ENCODE assay signal across 1 cellular context in the genomic region with DNA sequence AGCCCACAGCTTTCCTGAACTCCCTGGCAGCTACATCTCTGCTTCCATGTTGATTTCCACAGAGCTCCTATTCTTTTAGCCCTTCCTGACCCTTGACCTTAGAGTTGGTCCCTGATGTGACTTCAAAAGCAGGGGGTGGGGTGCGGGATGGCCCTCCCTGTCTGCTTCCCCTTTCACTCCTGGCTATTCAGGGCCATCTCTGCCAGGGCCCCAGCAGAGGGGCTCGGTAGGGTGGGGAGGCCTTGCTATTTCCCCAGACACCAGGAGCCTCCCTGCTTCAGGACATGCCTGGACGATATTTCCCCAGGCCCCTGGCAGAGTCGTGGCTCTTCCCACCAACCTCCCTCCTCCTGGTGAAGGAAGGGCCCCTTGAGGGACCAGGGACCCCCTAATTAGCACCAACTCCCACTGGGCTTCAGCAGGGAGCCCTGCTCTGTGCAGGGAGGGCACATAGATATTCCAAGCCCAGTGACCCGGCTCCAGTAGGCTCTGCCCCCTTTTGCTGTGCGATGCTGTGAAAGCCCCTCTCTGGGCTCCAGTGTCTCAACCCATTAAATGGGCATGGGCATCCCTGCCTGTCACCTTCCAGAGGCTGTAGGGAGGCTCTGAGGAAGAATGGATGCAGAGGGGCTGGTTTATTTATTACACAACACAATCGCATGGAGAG.
TF ChIP-seq lines count a peak whose summit lies in the region.

No MANE protein-coding gene starts in this region.

TF ChIP-seq in HepG2, 621 proteins besides CTCF, POLR2A, EP300 and RAD21 (continued from another document and continues in another):
- TF ChIP-seq, protein P1, sequence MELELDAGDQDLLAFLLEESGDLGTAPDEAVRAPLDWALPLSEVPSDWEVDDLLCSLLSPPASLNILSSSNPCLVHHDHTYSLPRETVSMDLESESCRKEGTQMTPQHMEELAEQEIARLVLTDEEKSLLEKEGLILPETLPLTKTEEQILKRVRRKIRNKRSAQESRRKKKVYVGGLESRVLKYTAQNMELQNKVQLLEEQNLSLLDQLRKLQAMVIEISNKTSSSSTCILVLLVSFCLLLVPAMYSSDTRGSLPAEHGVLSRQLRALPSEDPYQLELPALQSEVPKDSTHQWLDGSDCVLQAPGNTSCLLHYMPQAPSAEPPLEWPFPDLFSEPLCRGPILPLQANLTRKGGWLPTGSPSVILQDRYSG (CRISPR knock-in tag; IDR thresholded peaks at IDR 0.05), result no peak
- TF ChIP-seq HMG20A (CRISPR knock-in tag; IDR thresholded peaks at IDR 0.05; ENCODE audit: borderline replicate concordance) (no peak), KAT7 (CRISPR knock-in tag; IDR thresholded peaks at IDR 0.05; ENCODE audit: borderline replicate concordance) (no peak), ZNF10 (CRISPR knock-in tag; IDR thresholded peaks at IDR 0.05; ENCODE audit: borderline replicate concordance, low read depth) (no peak), JARID2 (CRISPR knock-in tag; IDR thresholded peaks at IDR 0.05; ENCODE audit: insufficient replicate concordance) (no peak), NCOR1 (IDR thresholded peaks at IDR 0.05; ENCODE audit: borderline replicate concordance, low read length) (peak; percentile 54; the same call in 1 of the 2 replicates), POLR2AphosphoS5 (IDR thresholded peaks at IDR 0.05; ENCODE audit: low read depth, low read length) (no peak), ZNF180 (CRISPR knock-in tag; IDR thresholded peaks at IDR 0.05; ENCODE audit: borderline replicate concordance, low read depth) (no peak), JUNB (CRISPR knock-in tag; IDR thresholded peaks at IDR 0.05; ENCODE audit: borderline replicate concordance) (no peak), HOXA7 (CRISPR knock-in tag; IDR thresholded peaks at IDR 0.05) (no peak), ZNF556 (CRISPR knock-in tag; IDR thresholded peaks at IDR 0.05; ENCODE audit: borderline replicate concordance) (no peak), CBFB (CRISPR knock-in tag; IDR thresholded peaks at IDR 0.05) (no peak), ZNF292 (CRISPR knock-in tag; IDR thresholded peaks at IDR 0.05; ENCODE audit: borderline replicate concordance, low read depth) (peak; percentile 38; the same call in 1 of the 2 replicates), KAT2B (IDR thresholded peaks at IDR 0.05; ENCODE audit: borderline replicate concordance, low read depth, low read length) (no peak), ZNF629 (CRISPR knock-in tag; conservative IDR thresholded peaks at IDR 0.05) (no peak), SMYD3 (CRISPR knock-in tag; IDR thresholded peaks at IDR 0.05) (no peak), YY1 (IDR thresholded peaks at IDR 0.05; ENCODE audit: insufficient read depth, insufficient replicate concordance, low read depth, low read length) (no peak), ZNF616 (CRISPR knock-in tag; IDR thresholded peaks at IDR 0.05; ENCODE audit: low read depth) (no peak), ZNF563 (CRISPR knock-in tag; IDR thresholded peaks at IDR 0.05) (peak; percentile 41; the same call in 1 of the 2 replicates), SSRP1 (CRISPR knock-in tag; IDR thresholded peaks at IDR 0.05) (no peak), MED1 (CRISPR knock-in tag; IDR thresholded peaks at IDR 0.05) (peak; percentile 26; the same call in 1 of the 2 replicates), POGZ (CRISPR knock-in tag; IDR thresholded peaks at IDR 0.05) (no peak)
- TF ChIP-seq, protein P2, sequence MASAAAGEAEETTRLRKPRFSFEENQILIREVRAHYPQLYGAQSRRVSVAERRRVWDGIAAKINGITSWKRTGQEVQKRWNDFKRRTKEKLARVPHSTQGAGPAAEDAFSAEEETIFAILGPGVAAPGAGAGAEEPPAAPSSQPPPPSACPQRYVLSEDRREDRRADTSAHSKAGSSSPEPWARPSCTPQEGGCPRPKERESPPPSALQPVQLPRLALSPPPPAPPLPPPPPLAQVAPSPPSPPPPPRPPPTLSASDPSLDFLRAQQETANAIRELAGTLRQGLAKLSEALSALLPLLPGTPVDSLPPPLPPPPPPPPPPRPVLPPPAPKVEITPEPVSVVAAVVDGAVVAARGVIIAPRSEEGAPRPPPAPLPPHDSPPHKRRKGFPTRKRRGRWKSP (CRISPR knock-in tag; IDR thresholded peaks at IDR 0.05), result no peak
- TF ChIP-seq, protein P3, sequence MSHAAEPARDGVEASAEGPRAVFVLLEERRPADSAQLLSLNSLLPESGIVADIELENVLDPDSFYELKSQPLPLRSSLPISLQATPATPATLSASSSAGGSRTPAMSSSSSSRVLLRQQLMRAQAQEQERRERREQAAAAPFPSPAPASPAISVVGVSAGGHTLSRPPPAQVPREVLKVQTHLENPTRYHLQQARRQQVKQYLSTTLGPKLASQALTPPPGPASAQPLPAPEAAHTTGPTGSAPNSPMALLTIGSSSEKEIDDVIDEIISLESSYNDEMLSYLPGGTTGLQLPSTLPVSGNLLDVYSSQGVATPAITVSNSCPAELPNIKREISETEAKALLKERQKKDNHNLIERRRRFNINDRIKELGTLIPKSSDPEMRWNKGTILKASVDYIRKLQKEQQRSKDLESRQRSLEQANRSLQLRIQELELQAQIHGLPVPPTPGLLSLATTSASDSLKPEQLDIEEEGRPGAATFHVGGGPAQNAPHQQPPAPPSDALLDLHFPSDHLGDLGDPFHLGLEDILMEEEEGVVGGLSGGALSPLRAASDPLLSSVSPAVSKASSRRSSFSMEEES (CRISPR knock-in tag; IDR thresholded peaks at IDR 0.05), result no peak
- TF ChIP-seq, protein P4, sequence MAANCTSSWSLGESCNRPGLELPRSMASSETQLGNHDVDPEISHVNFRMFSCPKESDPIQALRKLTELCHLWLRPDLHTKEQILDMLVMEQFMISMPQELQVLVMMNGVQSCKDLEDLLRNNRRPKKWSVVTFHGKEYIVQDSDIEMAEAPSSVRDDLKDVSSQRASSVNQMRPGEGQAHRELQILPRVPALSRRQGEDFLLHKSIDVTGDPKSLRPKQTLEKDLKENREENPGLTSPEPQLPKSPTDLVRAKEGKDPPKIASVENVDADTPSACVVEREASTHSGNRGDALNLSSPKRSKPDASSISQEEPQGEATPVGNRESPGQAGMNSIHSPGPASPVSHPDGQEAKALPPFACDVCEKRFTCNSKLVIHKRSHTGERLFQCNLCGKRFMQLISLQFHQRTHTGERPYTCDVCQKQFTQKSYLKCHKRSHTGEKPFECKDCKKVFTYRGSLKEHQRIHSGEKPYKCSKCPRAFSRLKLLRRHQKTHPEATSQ (CRISPR knock-in tag; IDR thresholded peaks at IDR 0.05; ENCODE audit: borderline replicate concordance), result peak; percentile 79; the same call in 1 of the 2 replicates
- TF ChIP-seq, protein P5, sequence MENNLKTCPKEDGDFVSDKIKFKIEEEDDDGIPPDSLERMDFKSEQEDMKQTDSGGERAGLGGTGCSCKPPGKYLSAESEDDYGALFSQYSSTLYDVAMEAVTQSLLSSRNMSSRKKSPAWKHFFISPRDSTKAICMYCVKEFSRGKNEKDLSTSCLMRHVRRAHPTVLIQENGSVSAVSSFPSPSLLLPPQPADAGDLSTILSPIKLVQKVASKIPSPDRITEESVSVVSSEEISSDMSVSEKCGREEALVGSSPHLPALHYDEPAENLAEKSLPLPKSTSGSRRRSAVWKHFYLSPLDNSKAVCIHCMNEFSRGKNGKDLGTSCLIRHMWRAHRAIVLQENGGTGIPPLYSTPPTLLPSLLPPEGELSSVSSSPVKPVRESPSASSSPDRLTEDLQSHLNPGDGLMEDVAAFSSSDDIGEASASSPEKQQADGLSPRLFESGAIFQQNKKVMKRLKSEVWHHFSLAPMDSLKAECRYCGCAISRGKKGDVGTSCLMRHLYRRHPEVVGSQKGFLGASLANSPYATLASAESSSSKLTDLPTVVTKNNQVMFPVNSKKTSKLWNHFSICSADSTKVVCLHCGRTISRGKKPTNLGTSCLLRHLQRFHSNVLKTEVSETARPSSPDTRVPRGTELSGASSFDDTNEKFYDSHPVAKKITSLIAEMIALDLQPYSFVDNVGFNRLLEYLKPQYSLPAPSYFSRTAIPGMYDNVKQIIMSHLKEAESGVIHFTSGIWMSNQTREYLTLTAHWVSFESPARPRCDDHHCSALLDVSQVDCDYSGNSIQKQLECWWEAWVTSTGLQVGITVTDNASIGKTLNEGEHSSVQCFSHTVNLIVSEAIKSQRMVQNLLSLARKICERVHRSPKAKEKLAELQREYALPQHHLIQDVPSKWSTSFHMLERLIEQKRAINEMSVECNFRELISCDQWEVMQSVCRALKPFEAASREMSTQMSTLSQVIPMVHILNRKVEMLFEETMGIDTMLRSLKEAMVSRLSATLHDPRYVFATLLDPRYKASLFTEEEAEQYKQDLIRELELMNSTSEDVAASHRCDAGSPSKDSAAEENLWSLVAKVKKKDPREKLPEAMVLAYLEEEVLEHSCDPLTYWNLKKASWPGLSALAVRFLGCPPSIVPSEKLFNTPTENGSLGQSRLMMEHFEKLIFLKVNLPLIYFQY (CRISPR knock-in tag; IDR thresholded peaks at IDR 0.05; ENCODE audit: borderline replicate concordance), result no peak
- TF ChIP-seq, protein P6, sequence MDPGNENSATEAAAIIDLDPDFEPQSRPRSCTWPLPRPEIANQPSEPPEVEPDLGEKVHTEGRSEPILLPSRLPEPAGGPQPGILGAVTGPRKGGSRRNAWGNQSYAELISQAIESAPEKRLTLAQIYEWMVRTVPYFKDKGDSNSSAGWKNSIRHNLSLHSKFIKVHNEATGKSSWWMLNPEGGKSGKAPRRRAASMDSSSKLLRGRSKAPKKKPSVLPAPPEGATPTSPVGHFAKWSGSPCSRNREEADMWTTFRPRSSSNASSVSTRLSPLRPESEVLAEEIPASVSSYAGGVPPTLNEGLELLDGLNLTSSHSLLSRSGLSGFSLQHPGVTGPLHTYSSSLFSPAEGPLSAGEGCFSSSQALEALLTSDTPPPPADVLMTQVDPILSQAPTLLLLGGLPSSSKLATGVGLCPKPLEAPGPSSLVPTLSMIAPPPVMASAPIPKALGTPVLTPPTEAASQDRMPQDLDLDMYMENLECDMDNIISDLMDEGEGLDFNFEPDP (CRISPR knock-in tag; conservative IDR thresholded peaks at IDR 0.05), result no peak
- TF ChIP-seq, protein P7, sequence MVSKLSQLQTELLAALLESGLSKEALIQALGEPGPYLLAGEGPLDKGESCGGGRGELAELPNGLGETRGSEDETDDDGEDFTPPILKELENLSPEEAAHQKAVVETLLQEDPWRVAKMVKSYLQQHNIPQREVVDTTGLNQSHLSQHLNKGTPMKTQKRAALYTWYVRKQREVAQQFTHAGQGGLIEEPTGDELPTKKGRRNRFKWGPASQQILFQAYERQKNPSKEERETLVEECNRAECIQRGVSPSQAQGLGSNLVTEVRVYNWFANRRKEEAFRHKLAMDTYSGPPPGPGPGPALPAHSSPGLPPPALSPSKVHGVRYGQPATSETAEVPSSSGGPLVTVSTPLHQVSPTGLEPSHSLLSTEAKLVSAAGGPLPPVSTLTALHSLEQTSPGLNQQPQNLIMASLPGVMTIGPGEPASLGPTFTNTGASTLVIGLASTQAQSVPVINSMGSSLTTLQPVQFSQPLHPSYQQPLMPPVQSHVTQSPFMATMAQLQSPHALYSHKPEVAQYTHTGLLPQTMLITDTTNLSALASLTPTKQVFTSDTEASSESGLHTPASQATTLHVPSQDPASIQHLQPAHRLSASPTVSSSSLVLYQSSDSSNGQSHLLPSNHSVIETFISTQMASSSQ (IDR thresholded peaks at IDR 0.05; ENCODE audit: low read depth), result no peak
- TF ChIP-seq, protein P7 (CRISPR knock-in tag; IDR thresholded peaks at IDR 0.05; ENCODE audit: borderline replicate concordance), result no peak; the same call in 1 of the 2 replicates
- TF ChIP-seq, protein P8, sequence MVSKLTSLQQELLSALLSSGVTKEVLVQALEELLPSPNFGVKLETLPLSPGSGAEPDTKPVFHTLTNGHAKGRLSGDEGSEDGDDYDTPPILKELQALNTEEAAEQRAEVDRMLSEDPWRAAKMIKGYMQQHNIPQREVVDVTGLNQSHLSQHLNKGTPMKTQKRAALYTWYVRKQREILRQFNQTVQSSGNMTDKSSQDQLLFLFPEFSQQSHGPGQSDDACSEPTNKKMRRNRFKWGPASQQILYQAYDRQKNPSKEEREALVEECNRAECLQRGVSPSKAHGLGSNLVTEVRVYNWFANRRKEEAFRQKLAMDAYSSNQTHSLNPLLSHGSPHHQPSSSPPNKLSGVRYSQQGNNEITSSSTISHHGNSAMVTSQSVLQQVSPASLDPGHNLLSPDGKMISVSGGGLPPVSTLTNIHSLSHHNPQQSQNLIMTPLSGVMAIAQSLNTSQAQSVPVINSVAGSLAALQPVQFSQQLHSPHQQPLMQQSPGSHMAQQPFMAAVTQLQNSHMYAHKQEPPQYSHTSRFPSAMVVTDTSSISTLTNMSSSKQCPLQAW (CRISPR knock-in tag; IDR thresholded peaks at IDR 0.05), result peak; percentile 54; the same call in 1 of the 2 replicates
- TF ChIP-seq, protein P9, sequence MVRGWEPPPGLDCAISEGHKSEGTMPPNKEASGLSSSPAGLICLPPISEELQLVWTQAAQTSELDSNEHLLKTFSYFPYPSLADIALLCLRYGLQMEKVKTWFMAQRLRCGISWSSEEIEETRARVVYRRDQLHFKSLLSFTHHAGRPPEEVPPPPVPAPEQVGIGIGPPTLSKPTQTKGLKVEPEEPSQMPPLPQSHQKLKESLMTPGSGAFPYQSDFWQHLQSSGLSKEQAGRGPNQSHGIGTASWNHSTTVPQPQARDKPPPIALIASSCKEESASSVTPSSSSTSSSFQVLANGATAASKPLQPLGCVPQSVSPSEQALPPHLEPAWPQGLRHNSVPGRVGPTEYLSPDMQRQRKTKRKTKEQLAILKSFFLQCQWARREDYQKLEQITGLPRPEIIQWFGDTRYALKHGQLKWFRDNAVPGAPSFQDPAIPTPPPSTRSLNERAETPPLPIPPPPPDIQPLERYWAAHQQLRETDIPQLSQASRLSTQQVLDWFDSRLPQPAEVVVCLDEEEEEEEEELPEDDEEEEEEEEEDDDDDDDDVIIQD (CRISPR knock-in tag; IDR thresholded peaks at IDR 0.05; ENCODE audit: low read depth), result peak; percentile 25; the same call in 1 of the 2 replicates
